36 cellular contexts compared by ENCODE assay signal in the genomic region with DNA sequence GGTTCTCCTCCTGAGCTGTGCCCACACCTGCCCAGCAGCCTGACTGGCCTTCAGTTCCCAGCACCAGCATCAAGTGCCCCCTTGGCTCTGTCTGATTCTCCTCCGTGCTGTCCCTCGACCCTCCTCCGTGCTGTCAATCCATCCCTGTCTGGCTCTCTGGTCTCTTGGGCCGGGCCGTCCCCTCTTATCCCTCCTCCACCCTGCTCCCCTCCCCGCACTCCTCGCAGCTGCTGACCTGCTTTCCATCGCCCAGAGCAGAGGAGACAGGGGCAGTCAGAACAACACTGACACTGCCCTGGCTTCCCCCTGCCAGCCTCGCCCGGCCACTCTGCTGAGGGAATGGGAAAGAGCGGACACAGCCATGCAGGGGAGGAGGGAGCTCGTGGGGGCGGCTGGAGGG.
"Had no signal": no experiment of that assay in that cellular context is flagged by ENCODE, and none has a peak within 500 bp of the region (broad histone marks: within the 10 kb centered on the region; RNA-seq: fewer than 3 reads in every experiment).

No MANE protein-coding gene starts in this region.

- H3K4me1 ChIP-seq: adrenal gland, ascending aorta, breast epithelium, esophagus squamous epithelium, gastroesophageal sphincter had no signal

- DNase-seq: activated B cell treated with CpG ODN at 0.5 μM for 24 hours; activated CD4-positive, alpha-beta T cell treated with anti-CD3 and anti-CD28 coated beads for 48 hours; activated CD4-positive, alpha-beta T cell treated with anti-CD3 and anti-CD28 coated beads, Interleukin-2, amount 50 U/mL, for 1 hour; activated CD4-positive, alpha-beta T cell treated with anti-CD3 and anti-CD28 coated beads, Interleukin-2, amount 50 U/mL, for 48 hours; activated CD8-positive, alpha-beta memory T cell treated with anti-CD3 and anti-CD28 coated beads for 24 hours; activated CD8-positive, alpha-beta T cell treated with anti-CD3 and anti-CD28 coated beads for 36 hours; activated effector memory CD4-positive, alpha-beta T cell treated with Interleukin-2 at 50 U/mL for 16 hours; activated gamma-delta T cell treated with Interleukin-2 at 50 U/mL for 16 hours; activated naive CD4-positive, alpha-beta T cell treated with anti-CD3 and anti-CD28 coated beads, Interleukin-2, amount 50 U/mL, for 16 hours; activated naive CD4-positive, alpha-beta T cell treated with Interleukin-2 at 50 U/mL for 16 hours; activated naive CD8-positive, alpha-beta T cell treated with anti-CD3 and anti-CD28 coated beads for 36 hours; activated naive CD8-positive, alpha-beta T cell treated with anti-CD3 and anti-CD28 coated beads, Interleukin-2, amount 50 U/mL, for 24 hours; activated T-cell treated with anti-CD3 and anti-CD28 coated beads, Interleukin-2, amount 50 U/mL, for 4 hours; adrenal gland; amygdala; dorsolateral prefrontal cortex; effector CD4-positive, alpha-beta T cell; effector memory CD8-positive, alpha-beta T cell; esophagus squamous epithelium; foreskin melanocyte; T-helper 1 cell; T-helper 17 cell; T1000; WERI-Rb-1 had no signal

- H3K27ac ChIP-seq: adrenal gland, ascending aorta, breast epithelium, cardiac muscle cell, coronary artery, dorsolateral prefrontal cortex, epithelial cell of prostate, esophagus squamous epithelium, gastroesophageal sphincter, WERI-Rb-1 had no signal

- H3K4me3 Mint-ChIP-seq: activated B cell treated with CpG ODN at 0.5 μM for 24 hours; activated CD8-positive, alpha-beta T cell treated with anti-CD3 and anti-CD28 coated beads for 36 hours; activated naive CD8-positive, alpha-beta T cell treated with anti-CD3 and anti-CD28 coated beads for 36 hours; activated naive CD8-positive, alpha-beta T cell treated with anti-CD3 and anti-CD28 coated beads, Interleukin-2, amount 50 U/mL, for 24 hours; activated T-cell treated with anti-CD3 and anti-CD28 coated beads, Interleukin-2, amount 50 U/mL, for 4 hours; activated T-helper 17 cell treated with anti-CD3 and anti-CD28 coated beads, Interleukin-2, amount 50 U/mL, for 72 hours; brain; central memory CD8-positive, alpha-beta T cell; dendritic cell treated with granulocyte-macrophage colony-stimulating factor and Interleukin-4, amounts not matched to agents 40 ng/mL and 50 ng/mL, for 4 days; effector memory CD8-positive, alpha-beta T cell; T-helper 17 cell; T-helper 2 cell treated with Interferon-gamma antibody and Interleukin-4, amounts not matched to agents 5 μg/mL and 100 μg/mL, for 36 hours had no signal

- H3K9me3 Mint-ChIP-seq: activated B cell treated with CpG ODN at 0.5 μM for 24 hours; activated CD8-positive, alpha-beta T cell treated with anti-CD3 and anti-CD28 coated beads for 36 hours; activated naive CD8-positive, alpha-beta T cell treated with anti-CD3 and anti-CD28 coated beads for 36 hours; activated naive CD8-positive, alpha-beta T cell treated with anti-CD3 and anti-CD28 coated beads, Interleukin-2, amount 50 U/mL, for 24 hours; activated T-cell treated with anti-CD3 and anti-CD28 coated beads, Interleukin-2, amount 50 U/mL, for 4 hours; activated T-helper 17 cell treated with anti-CD3 and anti-CD28 coated beads, Interleukin-2, amount 50 U/mL, for 72 hours; central memory CD8-positive, alpha-beta T cell; T-helper 2 cell treated with Interferon-gamma antibody and Interleukin-4, amounts not matched to agents 5 μg/mL and 100 μg/mL, for 36 hours had no signal

- H3K4me1 Mint-ChIP-seq: activated B cell treated with CpG ODN at 0.5 μM for 24 hours; activated naive CD8-positive, alpha-beta T cell treated with anti-CD3 and anti-CD28 coated beads for 36 hours; activated naive CD8-positive, alpha-beta T cell treated with anti-CD3 and anti-CD28 coated beads, Interleukin-2, amount 50 U/mL, for 24 hours; activated T-helper 17 cell treated with anti-CD3 and anti-CD28 coated beads, Interleukin-2, amount 50 U/mL, for 72 hours; central memory CD8-positive, alpha-beta T cell had no signal

- H3K9me3 ChIP-seq: adrenal gland, ascending aorta, breast epithelium, esophagus squamous epithelium, gastroesophageal sphincter had no signal

- H3K36me3 Mint-ChIP-seq: activated naive CD8-positive, alpha-beta T cell treated with anti-CD3 and anti-CD28 coated beads for 36 hours; brain had no signal

- H3K36me3 ChIP-seq: adrenal gland, ascending aorta, breast epithelium, cardiac muscle cell, esophagus squamous epithelium, gastroesophageal sphincter, WERI-Rb-1 had no signal

- H3K27me3 ChIP-seq: adrenal gland, ascending aorta, breast epithelium, cardiac muscle cell, dorsolateral prefrontal cortex had no signal

- H3K27me3 Mint-ChIP-seq: activated CD8-positive, alpha-beta T cell treated with anti-CD3 and anti-CD28 coated beads for 36 hours; brain had no signal

- H3K27ac Mint-ChIP-seq: activated B cell treated with CpG ODN at 0.5 μM for 24 hours; activated CD8-positive, alpha-beta T cell treated with anti-CD3 and anti-CD28 coated beads for 36 hours; activated naive CD8-positive, alpha-beta T cell treated with anti-CD3 and anti-CD28 coated beads for 36 hours; activated naive CD8-positive, alpha-beta T cell treated with anti-CD3 and anti-CD28 coated beads, Interleukin-2, amount 50 U/mL, for 24 hours; activated T-helper 17 cell treated with anti-CD3 and anti-CD28 coated beads, Interleukin-2, amount 50 U/mL, for 72 hours; brain; dendritic cell treated with granulocyte-macrophage colony-stimulating factor and Interleukin-4, amounts not matched to agents 40 ng/mL and 50 ng/mL, for 4 days; effector memory CD8-positive, alpha-beta T cell; T-helper 17 cell; T-helper 2 cell treated with Interferon-gamma antibody and Interleukin-4, amounts not matched to agents 5 μg/mL and 100 μg/mL, for 36 hours had no signal

- ATAC-seq: activated CD4-positive, CD25-positive, alpha-beta regulatory T cell treated with anti-CD3 and anti-CD28 coated beads, Interleukin-2, amount 50 U/mL, for 24 hours; activated CD8-positive, alpha-beta T cell treated with anti-CD3 and anti-CD28 coated beads for 36 hours; activated naive CD8-positive, alpha-beta T cell treated with anti-CD3 and anti-CD28 coated beads, Interleukin-2, amount 50 U/mL, for 24 hours; activated T-cell treated with anti-CD3 and anti-CD28 coated beads, Interleukin-2, amount 50 U/mL, for 4 hours; activated T-helper 17 cell treated with anti-CD3 and anti-CD28 coated beads, Interleukin-2, amount 50 U/mL, for 72 hours; effector memory CD8-positive, alpha-beta T cell; gastroesophageal sphincter; T-helper 17 cell had no signal

- H3K4me3 ChIP-seq: adrenal gland, ascending aorta, breast epithelium, cardiac muscle cell, coronary artery, dorsolateral prefrontal cortex, esophagus squamous epithelium, gastroesophageal sphincter had no signal
